Comparison of ENCODE assay signal across 1 cellular context in genomic region chr14:63542231-63542999, GRCh38.
TF ChIP-seq lines count a peak whose summit lies in the region.

No MANE protein-coding gene starts in this region.

TF ChIP-seq in HEK293, 187 proteins besides CTCF, POLR2A, EP300 and RAD21 (continued from another document and continues in another):
- no peak for TF ChIP-seq ZNF747 (tag by site-specific recombination; IDR thresholded peaks at IDR 0.05)
- no peak for TF ChIP-seq ZBTB26 (tag by site-specific recombination; optimal IDR thresholded peaks at IDR 0.05)
- 0 out of 2 replicates have a peak, but pooled peaks have one; percentile 56 for TF ChIP-seq ZBTB48 (tag by site-specific recombination; IDR thresholded peaks at IDR 0.05)
- TF ChIP-seq REST (tag by site-specific recombination; IDR thresholded peaks at IDR 0.05) = no peak
- no peak for TF ChIP-seq OSR2 (tag by site-specific recombination; IDR thresholded peaks at IDR 0.05)
- TF ChIP-seq ZNF830 (tag by site-specific recombination; IDR thresholded peaks at IDR 0.05; ENCODE audit: low read depth) = no peak
- TF ChIP-seq ZNF174 (tag by site-specific recombination; IDR thresholded peaks at IDR 0.05) = no peak
- 0 out of 2 replicates have a peak, but pooled peaks have one; percentile 34 for TF ChIP-seq ZNF335 (tag by site-specific recombination; conservative IDR thresholded peaks at IDR 0.05)
- 0 out of 2 replicates have a peak, but pooled peaks have one; percentile 45 for TF ChIP-seq ZNF76 (tag by site-specific recombination; IDR thresholded peaks at IDR 0.05; ENCODE audit: borderline replicate concordance, low read depth)
- no peak for TF ChIP-seq ZNF677 (tag by site-specific recombination; IDR thresholded peaks at IDR 0.05)
- no peak for TF ChIP-seq ZNF488 (tag by site-specific recombination; IDR thresholded peaks at IDR 0.05)
- no peak for TF ChIP-seq KLF7 (tag by site-specific recombination; IDR thresholded peaks at IDR 0.05; ENCODE audit: borderline replicate concordance)
- no peak for TF ChIP-seq ZNF473 (tag by site-specific recombination; IDR thresholded peaks at IDR 0.05)
- no peak for TF ChIP-seq ZNF184 (tag by site-specific recombination; IDR thresholded peaks at IDR 0.05)
- TF ChIP-seq SETDB1 (IDR thresholded peaks at IDR 0.05; ENCODE audit: insufficient read length, low read length) = no peak
- no peak for TF ChIP-seq ZBTB17 (tag by site-specific recombination; IDR thresholded peaks at IDR 0.05)
- peak; percentile 45; the same call in 1 of the 2 replicates for TF ChIP-seq GLIS1 (tag by site-specific recombination; IDR thresholded peaks at IDR 0.05)
- no peak for TF ChIP-seq ZNF169 (tag by site-specific recombination; IDR thresholded peaks at IDR 0.05)
- no peak for TF ChIP-seq ZNF704 (tag by site-specific recombination; IDR thresholded peaks at IDR 0.05)
- TF ChIP-seq GLIS2 (tag by site-specific recombination; IDR thresholded peaks at IDR 0.05) = no peak
- no peak for TF ChIP-seq ZNF350 (tag by site-specific recombination; IDR thresholded peaks at IDR 0.05)
- TF ChIP-seq ZNF18 (tag by site-specific recombination; IDR thresholded peaks at IDR 0.05) = no peak
- TF ChIP-seq INSM2 (tag by site-specific recombination; IDR thresholded peaks at IDR 0.05) = no peak
- peak; percentile 80 for TF ChIP-seq ZBTB20 (tag by site-specific recombination; IDR thresholded peaks at IDR 0.05)
- TF ChIP-seq ZNF48 (tag by site-specific recombination; IDR thresholded peaks at IDR 0.05) = no peak
- TF ChIP-seq ZNF433 (tag by site-specific recombination; IDR thresholded peaks at IDR 0.05; ENCODE audit: low read depth) = no peak
- TF ChIP-seq ZEB2 (tag by site-specific recombination; IDR thresholded peaks at IDR 0.05) = no peak
- TF ChIP-seq ZNF510 (tag by site-specific recombination; IDR thresholded peaks at IDR 0.05; ENCODE audit: insufficient replicate concordance) = no peak
- TF ChIP-seq TRIM28 (IDR thresholded peaks at IDR 0.05; ENCODE audit: borderline replicate concordance, low read length) = no peak
- no peak for TF ChIP-seq YY2 (tag by site-specific recombination; IDR thresholded peaks at IDR 0.05)
- TF ChIP-seq ZNF239 (tag by site-specific recombination; IDR thresholded peaks at IDR 0.05) = no peak
- TF ChIP-seq GLI2 (tag by site-specific recombination; IDR thresholded peaks at IDR 0.05; ENCODE audit: borderline replicate concordance, low read depth) = no peak
- TF ChIP-seq RBAK (tag by site-specific recombination; IDR thresholded peaks at IDR 0.05) = no peak
- no peak for TF ChIP-seq ATF2 (tag by site-specific recombination; IDR thresholded peaks at IDR 0.05; ENCODE audit: low read depth)
- TF ChIP-seq ZNF777 (tag by site-specific recombination; IDR thresholded peaks at IDR 0.05; ENCODE audit: borderline replicate concordance) = no peak
- TF ChIP-seq ZBTB1 (tag by site-specific recombination; IDR thresholded peaks at IDR 0.05) = no peak
- no peak for TF ChIP-seq MEIS1 (CRISPR knock-in tag; IDR thresholded peaks at IDR 0.05; ENCODE audit: borderline replicate concordance)
- TF ChIP-seq ZNF394 (tag by site-specific recombination; IDR thresholded peaks at IDR 0.05; ENCODE audit: borderline replicate concordance) = no peak
- TF ChIP-seq ZNF398 (tag by site-specific recombination; IDR thresholded peaks at IDR 0.05) = 0 out of 2 replicates have a peak, but pooled peaks have one; percentile 21
- TF ChIP-seq ZNF211 (tag by site-specific recombination; IDR thresholded peaks at IDR 0.05; ENCODE audit: low read depth) = no peak
- no peak for TF ChIP-seq SALL2 (tag by site-specific recombination; IDR thresholded peaks at IDR 0.05; ENCODE audit: borderline replicate concordance)
- no peak for TF ChIP-seq TCF7L2 (IDR thresholded peaks at IDR 0.05; ENCODE audit: borderline replicate concordance, low read depth, low read length)
- TF ChIP-seq ZSCAN18 (tag by site-specific recombination; IDR thresholded peaks at IDR 0.05) = no peak
- TF ChIP-seq SP3 (tag by site-specific recombination; IDR thresholded peaks at IDR 0.05) = peak; percentile 59
- no peak for TF ChIP-seq ZNF549 (tag by site-specific recombination; IDR thresholded peaks at IDR 0.05)
- TF ChIP-seq ZNF513 (tag by site-specific recombination; IDR thresholded peaks at IDR 0.05) = no peak
- no peak for TF ChIP-seq ZNF19 (tag by site-specific recombination; IDR thresholded peaks at IDR 0.05; ENCODE audit: low read depth)
